26 cellular contexts compared by ENCODE assay signal in genomic region chr7:85714182-85714581, GRCh38.
DNase-seq lines count a peak whose midpoint lies in the region; ATAC-seq and TF ChIP-seq lines count a peak whose summit lies in the region.
"Had no signal": no experiment of that assay in that cellular context is flagged by ENCODE, and none has a peak within 500 bp of the region (broad histone marks: within the 10 kb centered on the region; RNA-seq: fewer than 3 reads in every experiment).

No MANE protein-coding gene starts in this region.

- no peak overlapping the region for H3K27ac Mint-ChIP-seq in T-cell
- no peak overlapping the region for H3K27ac Mint-ChIP-seq in CD4-positive, alpha-beta memory T cell
- H3K27ac Mint-ChIP-seq: activated T-helper 17 cell treated with anti-CD3 and anti-CD28 coated beads, Interleukin-2, amount 50 U/mL, for 72 hours; immature natural killer cell; natural killer cell treated with Interleukin-12 subunit alpha and Interleukin-12 subunit beta and Interleukin-15 and Interleukin-18, amount 100 ng/mL, for 72 hours had no signal

- no peak overlapping the region for H3K4me3 ChIP-seq in GM12865 (ENCODE audit: low read depth, low read length)
- H3K4me3 ChIP-seq in CD4-positive, alpha-beta memory T cell (ENCODE audit: low read length in 2 of 2): no peak overlapping the region
- H3K4me3 ChIP-seq: A549, adrenal gland, upper lobe of left lung had no signal

- CTCF ChIA-PET in T-cell (lab: Charles Lee): no interaction called here
- CTCF ChIA-PET in CD4-positive, alpha-beta memory T cell (lab: Charles Lee; ENCODE audit: partially characterized antibody): no interaction called here

- no peak overlapping the region for H3K27ac ChIP-seq in CD4-positive, alpha-beta memory T cell (ENCODE audit: low read depth, low read length)
- H3K27ac ChIP-seq: A549, adrenal gland, upper lobe of left lung, WERI-Rb-1 had no signal

- no peaks in the 10 kb centered on the region for H3K4me1 ChIP-seq in CD4-positive, alpha-beta memory T cell (ENCODE audit: insufficient read depth, low read length)
- H3K4me1 ChIP-seq: adrenal gland, upper lobe of left lung had no signal

- H3K4me1 Mint-ChIP-seq in T-cell: no peaks in the 10 kb centered on the region
- H3K4me1 Mint-ChIP-seq in CD4-positive, alpha-beta memory T cell: no peaks in the 10 kb centered on the region
- H3K4me1 Mint-ChIP-seq: activated T-helper 17 cell treated with anti-CD3 and anti-CD28 coated beads, Interleukin-2, amount 50 U/mL, for 72 hours; immature natural killer cell had no signal

- ATAC-seq in GM19351 (IDR thresholded peaks at IDR 0.05; ENCODE audit: unreplicated experiment) (peak; percentile 81), HG02763 (IDR thresholded peaks at IDR 0.05; ENCODE audit: unreplicated experiment) (peak; percentile 63), HG03442 (IDR thresholded peaks at IDR 0.05; ENCODE audit: unreplicated experiment) (peak; percentile 69), left ventricle myocardium superior (no peak), T-cell (replicated peaks in 1 of 4) (no peak)
- ATAC-seq: A549; activated T-helper 17 cell treated with anti-CD3 and anti-CD28 coated beads, Interleukin-2, amount 50 U/mL, for 72 hours; natural killer cell treated with Interleukin-12 subunit alpha and Interleukin-12 subunit beta and Interleukin-15 and Interleukin-18, amount 100 ng/mL, for 72 hours had no signal

- no peak for TF ChIP-seq CTCF in GM12865 (IDR thresholded peaks at IDR 0.05; ENCODE audit: insufficient read depth, low read depth, low read length, missing control alignments)

- no peaks in the 10 kb centered on the region for H3K36me3 Mint-ChIP-seq in T-cell
- no peaks in the 10 kb centered on the region for H3K36me3 Mint-ChIP-seq in CD4-positive, alpha-beta memory T cell
- H3K36me3 Mint-ChIP-seq: immature natural killer cell; natural killer cell treated with Interleukin-12 subunit alpha and Interleukin-12 subunit beta and Interleukin-15 and Interleukin-18, amount 100 ng/mL, for 72 hours had no signal

- POLR2A ChIA-PET in T-cell (lab: Charles Lee): interaction anchor here in 1 of 2 donors (0.6 kb wide), 1 partner anchor 153 kb away, joined by 3 read pairs; no protein-coding TSS in a partner anchor
- POLR2A ChIA-PET in CD4-positive, alpha-beta memory T cell (lab: Charles Lee; ENCODE audit: partially characterized antibody): no interaction called here

- H3K27me3 ChIP-seq in CD4-positive, alpha-beta memory T cell (ENCODE audit: insufficient read depth, low read length): no peaks in the 10 kb centered on the region
- H3K27me3 ChIP-seq: adrenal gland, upper lobe of left lung had no signal

- no peaks in the 10 kb centered on the region for H3K9me3 ChIP-seq in CD4-positive, alpha-beta memory T cell (ENCODE audit: control insufficient read depth in 1 of 2, low read length in 2 of 2)
- H3K9me3 ChIP-seq: A549, adrenal gland, upper lobe of left lung had no signal

- DNase-seq in GM12865 (ENCODE audit: low read depth) (peak; percentile 37), NCI-H2107 (lab: John Stamatoyannopoulos, UW) (no peak), left ventricle myocardium superior (no peak), T-cell (no peak)
- no peak for DNase-seq in CD4-positive, alpha-beta memory T cell
- DNase-seq: adrenal gland; C1 segment of cervical spinal cord; caudate nucleus; DMS79; effector CD8-positive, alpha-beta T cell; immature natural killer cell; Kasumi-1; mammary epithelial cell; NCI-H1105 treated with DMSO at 0.1 percent for 48 hours; NK-92 treated with Interleukin-12 subunit alpha and Interleukin-12 subunit beta, amount 100 ng/mL, for 24 hours; stimulated activated CD4-positive, alpha-beta T cell treated with anti-CD3 and anti-CD28 coated beads, Interleukin-12 subunit alpha, Interleukin-12 subunit beta, amount 100 ng/mL, for 4 hours; stimulated activated naive CD4-positive, alpha-beta T cell treated with Interleukin-2 at 50 U/mL for 16 hours; T-helper 1 cell; upper lobe of left lung; WERI-Rb-1 had no signal

- H3K27me3 Mint-ChIP-seq in T-cell: no peaks in the 10 kb centered on the region
- no peaks in the 10 kb centered on the region for H3K27me3 Mint-ChIP-seq in CD4-positive, alpha-beta memory T cell
- H3K27me3 Mint-ChIP-seq: activated T-helper 17 cell treated with anti-CD3 and anti-CD28 coated beads, Interleukin-2, amount 50 U/mL, for 72 hours; natural killer cell treated with Interleukin-12 subunit alpha and Interleukin-12 subunit beta and Interleukin-15 and Interleukin-18, amount 100 ng/mL, for 72 hours had no signal

- H3K4me3 Mint-ChIP-seq in T-cell: no peak overlapping the region
- H3K4me3 Mint-ChIP-seq in CD4-positive, alpha-beta memory T cell: no peak overlapping the region
- H3K4me3 Mint-ChIP-seq: activated T-helper 17 cell treated with anti-CD3 and anti-CD28 coated beads, Interleukin-2, amount 50 U/mL, for 72 hours; immature natural killer cell; natural killer cell treated with Interleukin-12 subunit alpha and Interleukin-12 subunit beta and Interleukin-15 and Interleukin-18, amount 100 ng/mL, for 72 hours had no signal

- intact Hi-C loops in left ventricle myocardium superior (cut with micrococcal nuclease): no loop called here
- intact Hi-C loops in CD4-positive, alpha-beta memory T cell (cut with micrococcal nuclease): no loop called here

- H3K36me3 ChIP-seq in CD4-positive, alpha-beta memory T cell (ENCODE audit: insufficient read depth, low read length): no peaks in the 10 kb centered on the region
- H3K36me3 ChIP-seq: adrenal gland, upper lobe of left lung, WERI-Rb-1 had no signal

- H3K9me3 Mint-ChIP-seq in T-cell: peaks cover 0 to 2% (median 0%) of the 10 kb centered on the region in 3 donors
- H3K9me3 Mint-ChIP-seq in CD4-positive, alpha-beta memory T cell: peaks cover 0 to 4% (median under 1%) of the 10 kb centered on the region in 8 donors
- H3K9me3 Mint-ChIP-seq: activated T-helper 17 cell treated with anti-CD3 and anti-CD28 coated beads, Interleukin-2, amount 50 U/mL, for 72 hours had no signal

Comparison
In these comparisons a context has a peak if more than half of its experiments do, and no peak if none do; other contexts are left out.
1. ATAC-seq: peak in GM19351 (single experiment), HG02763 (single experiment) and HG03442 (single experiment); none in left ventricle myocardium superior (single experiment) and T-cell (0 of 4).